ENCODE assay signal across 10 cellular contexts in genomic region chr19:17721821-17722220, GRCh38. TPM values are rescaled to one million over a fixed set of nuclear protein-coding genes. Genes with fewer than 3 reads are reported as not detected.
DNase-seq lines count a peak whose midpoint lies in the region; ATAC-seq and TF ChIP-seq lines count a peak whose summit lies in the region.
"Had no signal": no experiment of that assay in that cellular context is flagged by ENCODE, and none has a peak within 500 bp of the region (broad histone marks: within the 10 kb centered on the region; RNA-seq: fewer than 3 reads in every experiment).

No MANE protein-coding gene starts in this region.

- peak; percentile 57 for DNase-seq in Ammon's horn (ENCODE audit: low spot score)
- DNase-seq in HUDEP-2 (lab: John Stamatoyannopoulos, UW; ENCODE audit: unreplicated experiment in 76 of 76): peak in 53 of 76 experiments; percentile 12 to 74 (median 38)
- peak; percentile 88 for DNase-seq in lower lobe of right lung
- DNase-seq in D341Med (ENCODE audit: low spot score): no peak
- DNase-seq in iPS-NIHi7 (ENCODE audit: extremely low spot score): no peak
- DNase-seq in cortex of kidney (lab: John Stamatoyannopoulos, UW): no peak

- no peak for TF ChIP-seq CTCF in lower lobe of right lung (IDR thresholded peaks at IDR 0.05)

- H3K27me3 ChIP-seq in lower lobe of right lung (ENCODE audit: low read depth): no peaks in the 10 kb centered on the region

- H3K4me1 ChIP-seq in lower lobe of right lung: peaks cover 54% of the 10 kb centered on the region

- H3K27ac ChIP-seq in angular gyrus (ENCODE audit: low read depth, low read length) (peak overlapping the region; percentile 12), lower lobe of right lung (peak overlapping the region; percentile 66)
- H3K27ac ChIP-seq: KMS-11 had no signal

- H3K36me3 ChIP-seq in lower lobe of right lung: peaks cover 40% of the 10 kb centered on the region

- ATAC-seq in lower lobe of right lung (peak; percentile 52 to 72), GM21529 (IDR thresholded peaks at IDR 0.05; ENCODE audit: unreplicated experiment) (no peak)

- intact Hi-C loops in lower lobe of right lung (cut with DNase I): no loop called here

- H3K9me3 ChIP-seq in lower lobe of right lung: no peaks in the 10 kb centered on the region

- H3K4me3 ChIP-seq in lower lobe of right lung: peak overlapping the region; percentile 94

RNA-seq across cellular contexts. Expression of gene MAP1S, which starts 2.5 kb away (rescaled TPM):
- total RNA-seq in lower lobe of right lung: 67.1 TPM

RNA-seq across cellular contexts. Expression of gene FCHO1, which starts 29.5 kb away (rescaled TPM):
- 8.7 TPM for total RNA-seq in lower lobe of right lung

RNA-seq across cellular contexts. Expression of gene UNC13A, which starts 33.7 kb away (rescaled TPM):
- 0.21 TPM for total RNA-seq in lower lobe of right lung
- total RNA-seq: subcutaneous adipose tissue had no signal

Comparison
In these comparisons a context has a peak if more than half of its experiments do, and no peak if none do; other contexts are left out.
1. DNase-seq: peak in Ammon's horn (single experiment), HUDEP-2 (53 of 76) and lower lobe of right lung (single experiment); none in D341Med (single experiment), iPS-NIHi7 (single experiment) and cortex of kidney (single experiment).